In genomic region chr7:3302681-3303320, GRCh38 we compare ENCODE assay signal across 8 cellular contexts. TPM values are rescaled to one million over a fixed set of nuclear protein-coding genes. Genes with fewer than 3 reads are reported as not detected.
DNase-seq lines count a peak whose midpoint lies in the region; ATAC-seq and TF ChIP-seq lines count a peak whose summit lies in the region.

No MANE protein-coding gene starts in this region.

- H3K9me3 ChIP-seq in CD4-positive, alpha-beta T cell (ENCODE audit: control insufficient read depth, low read length) = no peaks in the 10 kb centered on the region
- no peaks in the 10 kb centered on the region for H3K9me3 ChIP-seq in ovary

- H3K27ac ChIP-seq in CD4-positive, alpha-beta T cell (ENCODE audit: low read depth, low read length) = no peak overlapping the region
- peak overlapping the region in 1 of 2 donors; percentile 57 for H3K27ac ChIP-seq in ovary

- H3K27me3 Mint-ChIP-seq in CD4-positive, alpha-beta T cell = peaks cover 18% of the 10 kb centered on the region
- H3K27me3 Mint-ChIP-seq in endothelial cell (ENCODE audit: unreplicated experiment) = peaks cover 2% of the 10 kb centered on the region

- no peak for DNase-seq in CD4-positive, alpha-beta T cell
- DNase-seq in NCI-H69 (lab: John Stamatoyannopoulos, UW) (peak; percentile 50), endothelial cell (ENCODE audit: low spot score) (no peak), ovary (no peak), OCI-M2 (lab: John Stamatoyannopoulos, UW; ENCODE audit: unreplicated experiment) (no peak), AML-193 (lab: John Stamatoyannopoulos, UW) (no peak)

- intact Hi-C loops in CD4-positive, alpha-beta T cell (cut with DNase I, micrococcal nuclease) = loop anchor here in 1 of 2 experiments (5.0 to 10.0 kb wide), 3 partner anchors 258 to 1070 kb away; partner anchors contain the start of genes CARD11, GNA12 and MAD1L1
- intact Hi-C loops in ovary (cut with DNase I) = loop anchor here in 1 of 4 donors (5.0 kb wide), 1 partner anchor 1330 kb away; no protein-coding TSS in a partner anchor

- no peak for TF ChIP-seq CTCF in CD4-positive, alpha-beta T cell (IDR thresholded peaks at IDR 0.05)
- TF ChIP-seq CTCF in endothelial cell (IDR thresholded peaks at IDR 0.05; ENCODE audit: unreplicated experiment) (no peak), ovary (IDR thresholded peaks at IDR 0.05) (no peak)

- 10 to 12% (median 11%) methylated on average over 7 of the region's 7 CpGs for WGBS in ovary, 3 donors

- no peak for ATAC-seq in CD4-positive, alpha-beta T cell (ENCODE audit: poor library complexity)
- ATAC-seq in GM19455 (IDR thresholded peaks at IDR 0.05; ENCODE audit: unreplicated experiment) (no peak), GM18873 (IDR thresholded peaks at IDR 0.05; ENCODE audit: low FRiP score, unreplicated experiment) (no peak)

- H3K4me3 Mint-ChIP-seq in CD4-positive, alpha-beta T cell = peak overlapping the region; percentile 96
- peak overlapping the region; percentile 93 for H3K4me3 Mint-ChIP-seq in endothelial cell (ENCODE audit: unreplicated experiment)

- no peak for TF ChIP-seq POLR2A in ovary (IDR thresholded peaks at IDR 0.05)

- H3K27ac Mint-ChIP-seq in CD4-positive, alpha-beta T cell = peak overlapping the region; percentile 60
- peak overlapping the region; percentile 27 for H3K27ac Mint-ChIP-seq in endothelial cell (ENCODE audit: unreplicated experiment)

- H3K4me1 ChIP-seq in ovary (ENCODE audit: insufficient read depth) = peaks cover 3% of the 10 kb centered on the region

- peaks cover 7% of the 10 kb centered on the region for H3K27me3 ChIP-seq in CD4-positive, alpha-beta T cell (ENCODE audit: control insufficient read depth, insufficient read depth, low read length)
- H3K27me3 ChIP-seq in ovary = no peaks in the 10 kb centered on the region

- CTCF ChIA-PET in CD4-positive, alpha-beta T cell (lab: Charles Lee) = no interaction called here

- H3K4me3 ChIP-seq in ovary = peak overlapping the region; percentile 61

- peaks cover 4% of the 10 kb centered on the region for H3K36me3 Mint-ChIP-seq in CD4-positive, alpha-beta T cell (ENCODE audit: low read depth)
- H3K36me3 Mint-ChIP-seq in endothelial cell (ENCODE audit: low read depth, unreplicated experiment) = no peaks in the 10 kb centered on the region

- H3K9me3 Mint-ChIP-seq in CD4-positive, alpha-beta T cell = no peaks in the 10 kb centered on the region
- no peaks in the 10 kb centered on the region for H3K9me3 Mint-ChIP-seq in endothelial cell (ENCODE audit: unreplicated experiment)

- H3K4me1 Mint-ChIP-seq in CD4-positive, alpha-beta T cell (ENCODE audit: low read depth) = peaks cover 13% of the 10 kb centered on the region
- H3K4me1 Mint-ChIP-seq in endothelial cell (ENCODE audit: unreplicated experiment) = peaks cover 5% of the 10 kb centered on the region

- POLR2A ChIA-PET in CD4-positive, alpha-beta T cell (lab: Charles Lee) = interaction anchor here (0.6 to 1.1 kb wide), 2 partner anchors 11 to 159 kb away, joined by 3 to 4 read pairs; no protein-coding TSS in a partner anchor

- H3K36me3 ChIP-seq in ovary = no peaks in the 10 kb centered on the region

- no peak for TF ChIP-seq EP300 in ovary (IDR thresholded peaks at IDR 0.05)

RNA-seq across cellular contexts. Expression of gene SDK1, which starts 1.7 kb away (rescaled TPM):
- 1 to 10 TPM; 1.1 to 1.3 TPM for total RNA-seq in CD4-positive, alpha-beta T cell
- total RNA-seq in endothelial cell (ENCODE audit: unreplicated experiment) (4.3 TPM), ovary (10 to 100 TPM in 2 of 7 donors, 1 to 10 TPM in 5; 2.3 to 13.3 (median 4.5) TPM)
- 1 to 10 TPM; 1.2 to 2.8 TPM for polyA plus RNA-seq in ovary
